11 cellular contexts compared by ENCODE assay signal in genomic region chr21:44006656-44007055, GRCh38. TPM values are rescaled to one million over a fixed set of nuclear protein-coding genes. Genes with fewer than 3 reads are reported as not detected.
DNase-seq lines count a peak whose midpoint lies in the region; ATAC-seq and TF ChIP-seq lines count a peak whose summit lies in the region.
"Had no signal": no experiment of that assay in that cellular context is flagged by ENCODE, and none has a peak within 500 bp of the region (broad histone marks: within the 10 kb centered on the region; RNA-seq: fewer than 3 reads in every experiment).

No MANE protein-coding gene starts in this region.

- H3K4me3 Mint-ChIP-seq in activated CD8-positive, alpha-beta T cell treated with anti-CD3 and anti-CD28 coated beads, Interleukin-2, amount 10 ng/mL, durations not matched to agents 7 days and 5 days = no peak overlapping the region
- H3K4me3 Mint-ChIP-seq: nephron progenitor cell had no signal

- TF ChIP-seq EP300 in suprapubic skin (IDR thresholded peaks at IDR 0.05) = no peak

- H3F3A ChIP-seq in GM23248 (ENCODE audit: insufficient read depth) = peaks cover 37% of the 10 kb centered on the region

- H3K9me3 Mint-ChIP-seq in activated CD8-positive, alpha-beta T cell treated with anti-CD3 and anti-CD28 coated beads, Interleukin-2, amount 10 ng/mL, durations not matched to agents 7 days and 5 days (ENCODE audit: insufficient read depth) = no peaks in the 10 kb centered on the region

- peak overlapping the region; percentile 72 for H3K9ac ChIP-seq in GM23248

- H2AFZ ChIP-seq in GM23248 = peak overlapping the region; percentile 68

- TF ChIP-seq POLR2A in right lobe of liver (IDR thresholded peaks at IDR 0.05) = no peak
- TF ChIP-seq POLR2A in suprapubic skin (IDR thresholded peaks at IDR 0.05) = no peak

- H3K36me3 Mint-ChIP-seq in activated CD8-positive, alpha-beta T cell treated with anti-CD3 and anti-CD28 coated beads, Interleukin-2, amount 10 ng/mL, durations not matched to agents 7 days and 5 days (ENCODE audit: low read depth) = peaks cover 5% of the 10 kb centered on the region

- H4K20me1 ChIP-seq in GM23248 (ENCODE audit: insufficient read depth) = no peaks in the 10 kb centered on the region

- H3K27ac Mint-ChIP-seq in activated CD8-positive, alpha-beta T cell treated with anti-CD3 and anti-CD28 coated beads, Interleukin-2, amount 10 ng/mL, durations not matched to agents 7 days and 5 days = no peak overlapping the region
- H3K27ac Mint-ChIP-seq: nephron progenitor cell had no signal

- POLR2A ChIA-PET in activated CD8-positive, alpha-beta T cell treated with anti-CD3 and anti-CD28 coated beads, Interleukin-2, amount 10 ng/mL, durations not matched to agents 7 days and 5 days (lab: Charles Lee) = no interaction called here

- DNase-seq in GM23248 (peak; percentile 75), right lobe of liver (no peak), suprapubic skin (ENCODE audit: low spot score in 2 of 2) (peak in 1 of 2 donors; percentile 59), NCI-H526 (lab: John Stamatoyannopoulos, UW) (no peak), NCI-H510A (lab: John Stamatoyannopoulos, UW) (no peak)
- no peak for DNase-seq in activated CD8-positive, alpha-beta T cell treated with anti-CD3 and anti-CD28 coated beads, Interleukin-2, amount 10 ng/mL, durations not matched to agents 7 days and 5 days
- no peak for DNase-seq in central memory CD4-positive, alpha-beta T cell
- DNase-seq: NCI-H187; nephron progenitor cell; stimulated activated CD4-positive, alpha-beta T cell treated with anti-CD3 and anti-CD28 coated beads, Interleukin-4, amount 100 ng/mL, for 24 hours had no signal

- H3K36me3 ChIP-seq in GM23248 (ENCODE audit: low read depth) (no peaks in the 10 kb centered on the region), right lobe of liver (no peaks in the 10 kb centered on the region), suprapubic skin (no peaks in the 10 kb centered on the region)

- H3K27ac ChIP-seq in GM23248 = peak overlapping the region; percentile 91
- H3K27ac ChIP-seq in cingulate gyrus (ENCODE audit: low read depth, low read length) = peak overlapping the region; percentile 71
- H3K27ac ChIP-seq in right lobe of liver = peak overlapping the region in 2 of 3 donors; percentile 73 to 76
- peak overlapping the region; percentile 55 for H3K27ac ChIP-seq in suprapubic skin

- H3K4me2 ChIP-seq in GM23248 (ENCODE audit: unreplicated experiment) = peak overlapping the region; percentile 52

- H3K4me1 ChIP-seq in GM23248 (ENCODE audit: insufficient read depth) (peaks cover 29% of the 10 kb centered on the region), right lobe of liver (peaks cover 0 to 16% (median 7%) of the 10 kb centered on the region in 4 donors), suprapubic skin (peaks cover 8% of the 10 kb centered on the region)

- H3K27me3 ChIP-seq in GM23248 (replicated peaks; ENCODE audit: insufficient read depth) (no peaks in the 10 kb centered on the region), right lobe of liver (no peaks in the 10 kb centered on the region), suprapubic skin (no peaks in the 10 kb centered on the region)

- H3K4me3 ChIP-seq in GM23248 (peak overlapping the region; percentile 48), right lobe of liver (no peak overlapping the region), suprapubic skin (no peak overlapping the region)

- no peaks in the 10 kb centered on the region for H3K9me2 ChIP-seq in GM23248 (ENCODE audit: insufficient read depth)

- TF ChIP-seq CTCF in right lobe of liver (IDR thresholded peaks at IDR 0.05) (no peak), suprapubic skin (IDR thresholded peaks at IDR 0.05) (no peak)

- in situ Hi-C loops in GM23248 (cut with MboI) = no loop called here

- intact Hi-C loops in right lobe of liver (cut with DNase I) = no loop called here

- H3K9me3 ChIP-seq in GM23248 (ENCODE audit: low read depth) (no peaks in the 10 kb centered on the region), right lobe of liver (no peaks in the 10 kb centered on the region), suprapubic skin (no peaks in the 10 kb centered on the region)

- no peak for ATAC-seq in right lobe of liver
- ATAC-seq in activated CD8-positive, alpha-beta T cell treated with anti-CD3 and anti-CD28 coated beads, Interleukin-2, amount 10 ng/mL, durations not matched to agents 7 days and 5 days = no peak

- CTCF ChIA-PET in activated CD8-positive, alpha-beta T cell treated with anti-CD3 and anti-CD28 coated beads, Interleukin-2, amount 10 ng/mL, durations not matched to agents 7 days and 5 days (lab: Charles Lee) = no interaction called here

- peaks cover 15% of the 10 kb centered on the region for H3K4me1 Mint-ChIP-seq in activated CD8-positive, alpha-beta T cell treated with anti-CD3 and anti-CD28 coated beads, Interleukin-2, amount 10 ng/mL, durations not matched to agents 7 days and 5 days (ENCODE audit: low read depth)

- H3K27me3 Mint-ChIP-seq in activated CD8-positive, alpha-beta T cell treated with anti-CD3 and anti-CD28 coated beads, Interleukin-2, amount 10 ng/mL, durations not matched to agents 7 days and 5 days (ENCODE audit: low read depth) = no peaks in the 10 kb centered on the region

- 42 to 55% methylated on average over 8 of the region's 8 CpGs for WGBS in GM23248 (ENCODE audit: low coverage in 1 of 2, low lambda C conversion rate in 2 of 2, missing lambda C conversion rate in 2 of 2), 2 experiments
- WGBS in right lobe of liver (ENCODE audit: insufficient coverage, low coverage, low lambda C conversion rate, missing lambda C conversion rate) = 71% methylated on average over 2 of the region's 8 CpGs
- 63% methylated on average over 8 of the region's 8 CpGs for WGBS in suprapubic skin

- H3K79me2 ChIP-seq in GM23248 (ENCODE audit: insufficient read depth) = peaks cover 7% of the 10 kb centered on the region; the same call in 1 of the 2 replicates

RNA-seq across cellular contexts. Expression of gene TRAPPC10, which starts 5.5 kb away (rescaled TPM):
- 21.0 and 23.1 TPM in 2 replicates for total RNA-seq in GM23248 (2014; rRNA removed; shearing (Covaris generic))
- polyA plus RNA-seq in GM23248 (2016; fragmentation: Nextera tagmentation; extraction: Ambion mirVana) = 9.9 and 10.3 TPM in 2 replicates
- total RNA-seq in right lobe of liver (10 to 100 TPM; 15.4 to 25.6 (median 18.4) TPM), suprapubic skin (10 to 100 TPM; 31.0 to 51.8 (median 43.0) TPM)
- 10 to 100 TPM; 72.2 to 82.7 TPM for total RNA-seq in activated CD8-positive, alpha-beta T cell treated with anti-CD3 and anti-CD28 coated beads, Interleukin-2, amount 10 ng/mL, durations not matched to agents 7 days and 5 days
